ENCODE assay signal across 17 cellular contexts in the genomic region with DNA sequence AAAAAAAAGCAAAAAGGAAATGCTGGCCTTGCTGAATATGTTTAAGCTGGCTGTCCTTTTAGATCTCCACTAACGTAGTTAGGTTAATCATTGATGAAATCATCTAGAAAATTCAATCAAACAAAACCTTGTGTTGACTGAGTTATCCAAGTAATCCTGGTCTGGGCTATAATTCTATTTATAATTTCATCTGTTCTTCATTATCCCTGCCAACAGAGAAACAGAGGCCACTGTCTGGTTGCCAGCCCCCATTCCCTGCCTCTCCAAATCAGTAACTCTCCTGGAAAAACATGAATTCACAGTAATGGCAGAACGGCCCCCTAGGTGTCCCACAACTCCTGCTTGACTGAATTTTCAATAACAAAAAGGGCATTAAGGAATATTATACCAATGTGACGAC. TPM values are rescaled to one million over a fixed set of nuclear protein-coding genes. Genes with fewer than 3 reads are reported as not detected.
DNase-seq lines count a peak whose midpoint lies in the region; ATAC-seq and TF ChIP-seq lines count a peak whose summit lies in the region.
"Had no signal": no experiment of that assay in that cellular context is flagged by ENCODE, and none has a peak within 500 bp of the region (broad histone marks: within the 10 kb centered on the region; RNA-seq: fewer than 3 reads in every experiment).

No MANE protein-coding gene starts in this region.

- peak; percentile 33 for TF ChIP-seq CTCF in type B pancreatic cell (conservative IDR thresholded peaks at IDR 0.05)

- peak overlapping the region; percentile 36 for H3K27ac Mint-ChIP-seq in activated naive CD4-positive, alpha-beta T cell treated with anti-CD3 and anti-CD28 coated beads, Interleukin-2, amount 50 U/mL, for 24 hours
- H3K27ac Mint-ChIP-seq in T-helper 17 cell: peak overlapping the region; percentile 72
- no peak overlapping the region for H3K27ac Mint-ChIP-seq in type B pancreatic cell
- H3K27ac Mint-ChIP-seq in activated CD8-positive, alpha-beta memory T cell treated with anti-CD3 and anti-CD28 coated beads, Interleukin-2, amount 10 ng/mL, durations not matched to agents 7 days and 5 days: no peak overlapping the region
- H3K27ac Mint-ChIP-seq: activated CD4-positive, alpha-beta T cell treated with anti-CD3 and anti-CD28 coated beads, Interleukin-2, amount 10 ng/mL, durations not matched to agents 7 days and 5 days had no signal

- no peak overlapping the region for H3K4me3 Mint-ChIP-seq in activated naive CD4-positive, alpha-beta T cell treated with anti-CD3 and anti-CD28 coated beads, Interleukin-2, amount 50 U/mL, for 24 hours
- no peak overlapping the region for H3K4me3 Mint-ChIP-seq in T-helper 17 cell
- H3K4me3 Mint-ChIP-seq in type B pancreatic cell: no peak overlapping the region
- no peak overlapping the region for H3K4me3 Mint-ChIP-seq in activated CD8-positive, alpha-beta memory T cell treated with anti-CD3 and anti-CD28 coated beads, Interleukin-2, amount 10 ng/mL, durations not matched to agents 7 days and 5 days
- H3K4me3 Mint-ChIP-seq: activated CD4-positive, alpha-beta T cell treated with anti-CD3 and anti-CD28 coated beads, Interleukin-2, amount 10 ng/mL, durations not matched to agents 7 days and 5 days had no signal

- CTCF ChIA-PET in activated CD8-positive, alpha-beta memory T cell treated with anti-CD3 and anti-CD28 coated beads, Interleukin-2, amount 10 ng/mL, durations not matched to agents 7 days and 5 days (lab: Charles Lee): interaction anchor here (1.1 to 1.4 kb wide), 4 partner anchors 18 to 77 kb away, joined by 3 to 4 read pairs (median 3); no protein-coding TSS in a partner anchor

- no peak for DNase-seq in activated naive CD4-positive, alpha-beta T cell treated with Interleukin-2 at 50 U/mL for 16 hours
- DNase-seq in T-helper 17 cell (no peak), kidney glomerular epithelial cell (lab: John Stamatoyannopoulos, UW) (peak; percentile 44), type B pancreatic cell (ENCODE audit: extremely low spot score, unreplicated experiment) (no peak), posterior cingulate gyrus (no peak)
- no peak for DNase-seq in activated CD8-positive, alpha-beta memory T cell treated with anti-CD3 and anti-CD28 coated beads, Interleukin-2, amount 10 ng/mL, durations not matched to agents 7 days and 5 days
- DNase-seq: activated CD4-positive, alpha-beta T cell treated with anti-CD3 and anti-CD28 coated beads, Interleukin-2, amount 10 ng/mL, durations not matched to agents 7 days and 5 days; activated T-cell treated with anti-CD3 and anti-CD28 coated beads, Interleukin-2, amount 50 U/mL, for 48 hours; glutamatergic neuron; KBM-7; midbrain; NCI-H1092; NCI-H2227 treated with DMSO at 0.1 percent for 48 hours; ovary had no signal

- no peaks in the 10 kb centered on the region for H3K27me3 Mint-ChIP-seq in activated naive CD4-positive, alpha-beta T cell treated with anti-CD3 and anti-CD28 coated beads, Interleukin-2, amount 50 U/mL, for 24 hours
- H3K27me3 Mint-ChIP-seq in T-helper 17 cell (no peaks in the 10 kb centered on the region), type B pancreatic cell (peaks cover 13% of the 10 kb centered on the region)
- H3K27me3 Mint-ChIP-seq in activated CD8-positive, alpha-beta memory T cell treated with anti-CD3 and anti-CD28 coated beads, Interleukin-2, amount 10 ng/mL, durations not matched to agents 7 days and 5 days: no peaks in the 10 kb centered on the region
- H3K27me3 Mint-ChIP-seq: activated CD4-positive, alpha-beta T cell treated with anti-CD3 and anti-CD28 coated beads, Interleukin-2, amount 10 ng/mL, durations not matched to agents 7 days and 5 days had no signal

- ATAC-seq in T-helper 17 cell: no peak
- no peak for ATAC-seq in GM21619 (IDR thresholded peaks at IDR 0.05; ENCODE audit: unreplicated experiment)
- no peak for ATAC-seq in activated CD8-positive, alpha-beta memory T cell treated with anti-CD3 and anti-CD28 coated beads, Interleukin-2, amount 10 ng/mL, durations not matched to agents 7 days and 5 days

- intact Hi-C loops in posterior cingulate gyrus (cut with DNase I): no loop called here

- peaks cover 11% of the 10 kb centered on the region for H3K36me3 Mint-ChIP-seq in activated naive CD4-positive, alpha-beta T cell treated with anti-CD3 and anti-CD28 coated beads, Interleukin-2, amount 50 U/mL, for 24 hours
- H3K36me3 Mint-ChIP-seq in T-helper 17 cell (ENCODE audit: low read depth) (peaks cover 6% of the 10 kb centered on the region), type B pancreatic cell (no peaks in the 10 kb centered on the region)
- H3K36me3 Mint-ChIP-seq in activated CD8-positive, alpha-beta memory T cell treated with anti-CD3 and anti-CD28 coated beads, Interleukin-2, amount 10 ng/mL, durations not matched to agents 7 days and 5 days: peaks cover 21% of the 10 kb centered on the region

- H3K9me3 Mint-ChIP-seq in activated naive CD4-positive, alpha-beta T cell treated with anti-CD3 and anti-CD28 coated beads, Interleukin-2, amount 50 U/mL, for 24 hours: no peaks in the 10 kb centered on the region
- H3K9me3 Mint-ChIP-seq in type B pancreatic cell: no peaks in the 10 kb centered on the region
- H3K9me3 Mint-ChIP-seq in activated CD8-positive, alpha-beta memory T cell treated with anti-CD3 and anti-CD28 coated beads, Interleukin-2, amount 10 ng/mL, durations not matched to agents 7 days and 5 days (ENCODE audit: low read depth): no peaks in the 10 kb centered on the region
- H3K9me3 Mint-ChIP-seq: activated CD4-positive, alpha-beta T cell treated with anti-CD3 and anti-CD28 coated beads, Interleukin-2, amount 10 ng/mL, durations not matched to agents 7 days and 5 days had no signal

- no peaks in the 10 kb centered on the region for H3K9me3 ChIP-seq in T-helper 17 cell (ENCODE audit: control insufficient read depth, low read length, poor library complexity, severe bottlenecking)
- H3K9me3 ChIP-seq: ovary, tibial nerve had no signal

- peaks cover 86% of the 10 kb centered on the region for H3K4me1 Mint-ChIP-seq in activated naive CD4-positive, alpha-beta T cell treated with anti-CD3 and anti-CD28 coated beads, Interleukin-2, amount 50 U/mL, for 24 hours
- H3K4me1 Mint-ChIP-seq in T-helper 17 cell (peaks cover 46% of the 10 kb centered on the region), type B pancreatic cell (ENCODE audit: unreplicated experiment) (no peaks in the 10 kb centered on the region)
- peaks cover 52% of the 10 kb centered on the region for H3K4me1 Mint-ChIP-seq in activated CD8-positive, alpha-beta memory T cell treated with anti-CD3 and anti-CD28 coated beads, Interleukin-2, amount 10 ng/mL, durations not matched to agents 7 days and 5 days

RNA-seq across cellular contexts. Expression of a gene that starts 24.6 kb away (rescaled TPM):
- total RNA-seq in T-helper 17 cell (100 to 1,000 TPM; 185 to 233 TPM), type B pancreatic cell (ENCODE audit: low replicate concordance) (1.7 and 3.5 TPM in 2 replicates)
- total RNA-seq in activated CD8-positive, alpha-beta memory T cell treated with anti-CD3 and anti-CD28 coated beads, Interleukin-2, amount 10 ng/mL, durations not matched to agents 7 days and 5 days: 100 to 1,000 TPM; 251 to 271 TPM

Comparison
In these comparisons a context has a peak if more than half of its experiments do, and no peak if none do; other contexts are left out.
1. H3K27ac Mint-ChIP-seq: peak in activated naive CD4-positive, alpha-beta T cell treated with anti-CD3 and anti-CD28 coated beads, Interleukin-2, amount 50 U/mL, for 24 hours (single experiment) and T-helper 17 cell (single experiment); none in type B pancreatic cell (single experiment) and activated CD8-positive, alpha-beta memory T cell treated with anti-CD3 and anti-CD28 coated beads, Interleukin-2, amount 10 ng/mL, durations not matched to agents 7 days and 5 days (single experiment).
2. RNA of a gene that starts 24.6 kb away (total RNA-seq): 251 to 271 TPM in activated CD8-positive, alpha-beta memory T cell treated with anti-CD3 and anti-CD28 coated beads, Interleukin-2, amount 10 ng/mL, durations not matched to agents 7 days and 5 days and 185 to 233 TPM in T-helper 17 cell; 1.7 to 3.5 TPM in type B pancreatic cell; every median in the first group is over 10 times any median in the second.